9 cellular contexts compared by ENCODE assay signal in genomic region chr5:178112545-178112944, GRCh38. TPM values are rescaled to one million over a fixed set of nuclear protein-coding genes. Genes with fewer than 3 reads are reported as not detected.
DNase-seq lines count a peak whose midpoint lies in the region; ATAC-seq and TF ChIP-seq lines count a peak whose summit lies in the region.
"Had no signal": no experiment of that assay in that cellular context is flagged by ENCODE, and none has a peak within 500 bp of the region (broad histone marks: within the 10 kb centered on the region; RNA-seq: fewer than 3 reads in every experiment).

No MANE protein-coding gene starts in this region.

- H3K4me3 Mint-ChIP-seq in activated naive CD4-positive, alpha-beta T cell treated with anti-CD3 and anti-CD28 coated beads for 36 hours, result peak overlapping the region; percentile 77
- H3K4me3 Mint-ChIP-seq in glutamatergic neuron (ENCODE audit: unreplicated experiment), result peak overlapping the region; percentile 93
- H3K4me3 Mint-ChIP-seq in stimulated activated naive CD8-positive, alpha-beta T cell treated with anti-CD3 and anti-CD28 coated beads, Interleukin-15, amount 100 ng/mL, for 72 hours, result peak overlapping the region; percentile 86 to 88

- intact Hi-C loops in activated naive CD4-positive, alpha-beta T cell treated with anti-CD3 and anti-CD28 coated beads for 36 hours (cut with micrococcal nuclease), result loop anchor here (5.0 kb wide), 1 partner anchor 40 kb away; the partner anchor contains the start of gene NHP2

- H3K36me3 ChIP-seq in WERI-Rb-1 (no peaks in the 10 kb centered on the region), MG63 (no peaks in the 10 kb centered on the region)

- DNase-seq in activated naive CD4-positive, alpha-beta T cell treated with anti-CD3 and anti-CD28 coated beads for 36 hours, result no peak
- no peak for DNase-seq in activated naive CD4-positive, alpha-beta T cell treated with anti-CD3 and anti-CD28 coated beads, Interleukin-2, amount 50 U/mL, for 16 hours
- DNase-seq in WERI-Rb-1, result no peak
- DNase-seq in glutamatergic neuron, result no peak
- DNase-seq in stimulated activated naive CD8-positive, alpha-beta T cell treated with anti-CD3 and anti-CD28 coated beads, Interleukin-15, amount 100 ng/mL, for 72 hours, result no peak
- DNase-seq in MG63, result no peak
- DNase-seq in NCI-H510A treated with DMSO at 0.1 percent for 48 hours (lab: John Stamatoyannopoulos, UW), result no peak
- no peak for DNase-seq in ureter (ENCODE audit: low spot score)
- DNase-seq: posterior cingulate gyrus had no signal

- no peak overlapping the region for H3K27ac Mint-ChIP-seq in activated naive CD4-positive, alpha-beta T cell treated with anti-CD3 and anti-CD28 coated beads for 36 hours
- H3K27ac Mint-ChIP-seq in glutamatergic neuron (ENCODE audit: unreplicated experiment), result peak overlapping the region; percentile 22
- H3K27ac Mint-ChIP-seq in stimulated activated naive CD8-positive, alpha-beta T cell treated with anti-CD3 and anti-CD28 coated beads, Interleukin-15, amount 100 ng/mL, for 72 hours, result no peak overlapping the region

- no peaks in the 10 kb centered on the region for H3K36me3 Mint-ChIP-seq in activated naive CD4-positive, alpha-beta T cell treated with anti-CD3 and anti-CD28 coated beads for 36 hours (ENCODE audit: low read depth)
- H3K36me3 Mint-ChIP-seq in glutamatergic neuron (ENCODE audit: unreplicated experiment), result no peaks in the 10 kb centered on the region

- no peaks in the 10 kb centered on the region for H3K27me3 ChIP-seq in WERI-Rb-1 (ENCODE audit: insufficient read depth, low read depth, severe bottlenecking)
- H3K27me3 ChIP-seq in MG63, result peaks cover 12% of the 10 kb centered on the region

- no peaks in the 10 kb centered on the region for H3K9me3 Mint-ChIP-seq in activated naive CD4-positive, alpha-beta T cell treated with anti-CD3 and anti-CD28 coated beads for 36 hours
- H3K9me3 Mint-ChIP-seq in glutamatergic neuron (ENCODE audit: unreplicated experiment), result peaks cover 11% of the 10 kb centered on the region
- no peaks in the 10 kb centered on the region for H3K9me3 Mint-ChIP-seq in stimulated activated naive CD8-positive, alpha-beta T cell treated with anti-CD3 and anti-CD28 coated beads, Interleukin-15, amount 100 ng/mL, for 72 hours

- no peak for TF ChIP-seq CTCF in WERI-Rb-1 (IDR thresholded peaks at IDR 0.05; ENCODE audit: low read depth, low read length)
- TF ChIP-seq CTCF in glutamatergic neuron (IDR thresholded peaks at IDR 0.05; ENCODE audit: partially characterized antibody, unreplicated experiment), result no peak

- CTCF ChIA-PET in activated naive CD4-positive, alpha-beta T cell treated with anti-CD3 and anti-CD28 coated beads for 36 hours (lab: Charles Lee), result no interaction called here

- no peak overlapping the region for H3K27ac ChIP-seq in WERI-Rb-1

- no peaks in the 10 kb centered on the region for H3K27me3 Mint-ChIP-seq in activated naive CD4-positive, alpha-beta T cell treated with anti-CD3 and anti-CD28 coated beads for 36 hours (ENCODE audit: low read depth)
- H3K27me3 Mint-ChIP-seq in glutamatergic neuron (ENCODE audit: unreplicated experiment), result peaks cover 18% of the 10 kb centered on the region
- no peaks in the 10 kb centered on the region for H3K27me3 Mint-ChIP-seq in stimulated activated naive CD8-positive, alpha-beta T cell treated with anti-CD3 and anti-CD28 coated beads, Interleukin-15, amount 100 ng/mL, for 72 hours

- peaks cover 31% of the 10 kb centered on the region for H3K4me1 Mint-ChIP-seq in activated naive CD4-positive, alpha-beta T cell treated with anti-CD3 and anti-CD28 coated beads for 36 hours (ENCODE audit: low read depth)
- peaks cover 12% of the 10 kb centered on the region for H3K4me1 Mint-ChIP-seq in glutamatergic neuron (ENCODE audit: low read depth, unreplicated experiment)
- H3K4me1 Mint-ChIP-seq in stimulated activated naive CD8-positive, alpha-beta T cell treated with anti-CD3 and anti-CD28 coated beads, Interleukin-15, amount 100 ng/mL, for 72 hours, result peaks cover 50% of the 10 kb centered on the region

- peak overlapping the region; percentile 52 for H3K4me3 ChIP-seq in WERI-Rb-1 (ENCODE audit: low read depth, low read length)
- no peak overlapping the region for H3K4me3 ChIP-seq in MG63

- H3K9me3 ChIP-seq in WERI-Rb-1 (ENCODE audit: severe bottlenecking), result no peaks in the 10 kb centered on the region
- H3K9me3 ChIP-seq in MG63, result peaks cover 6% of the 10 kb centered on the region; the same call in 1 of the 2 replicates

- ATAC-seq in stimulated activated naive CD8-positive, alpha-beta T cell treated with anti-CD3 and anti-CD28 coated beads, Interleukin-15, amount 100 ng/mL, for 72 hours, result no peak

RNA-seq across cellular contexts. Expression of gene N4BP3, which starts 0.8 kb away (rescaled TPM):
- total RNA-seq in activated naive CD4-positive, alpha-beta T cell treated with anti-CD3 and anti-CD28 coated beads for 36 hours, result 1 to 10 TPM; 1.4 to 1.6 TPM
- total RNA-seq in glutamatergic neuron (ENCODE audit: unreplicated experiment) (2.2 TPM), ureter (3.3 TPM)
- total RNA-seq in MG63 (2014; rRNA removed; shearing (Covaris generic); ENCODE audit: low replicate concordance), result 1.0 and 2.3 TPM in 2 replicates

RNA-seq across cellular contexts. Expression of gene RMND5B, which starts 18.3 kb away (rescaled TPM):
- 10 to 100 TPM; 26.0 to 26.7 TPM for total RNA-seq in activated naive CD4-positive, alpha-beta T cell treated with anti-CD3 and anti-CD28 coated beads for 36 hours
- total RNA-seq in glutamatergic neuron (ENCODE audit: unreplicated experiment), result 51.3 TPM
- 39.8 and 54.2 TPM in 2 replicates for total RNA-seq in MG63 (2014; rRNA removed; shearing (Covaris generic); ENCODE audit: low replicate concordance)
- total RNA-seq in ureter, result 43.7 TPM

RNA-seq across cellular contexts. Expression of gene NHP2, which starts 41.1 kb away (rescaled TPM):
- 100 to 1,000 TPM; 289 to 298 TPM for total RNA-seq in activated naive CD4-positive, alpha-beta T cell treated with anti-CD3 and anti-CD28 coated beads for 36 hours
- total RNA-seq in glutamatergic neuron (ENCODE audit: unreplicated experiment) (128 TPM), ureter (183 TPM)
- 441 and 476 TPM in 2 replicates for total RNA-seq in MG63 (2014; rRNA removed; shearing (Covaris generic); ENCODE audit: low replicate concordance)
